1 cellular context compared by ENCODE assay signal in genomic region chr1:220544901-220545303, GRCh38.
TF ChIP-seq lines count a peak whose summit lies in the region.

No MANE protein-coding gene starts in this region.

TF ChIP-seq in HEK293, 187 proteins besides CTCF, POLR2A, EP300 and RAD21 (continued from another document):
- TF ChIP-seq ZNF18 (tag by site-specific recombination; IDR thresholded peaks at IDR 0.05): peak; percentile 78
